Comparison of ENCODE assay signal across 8 cellular contexts in the genomic region with DNA sequence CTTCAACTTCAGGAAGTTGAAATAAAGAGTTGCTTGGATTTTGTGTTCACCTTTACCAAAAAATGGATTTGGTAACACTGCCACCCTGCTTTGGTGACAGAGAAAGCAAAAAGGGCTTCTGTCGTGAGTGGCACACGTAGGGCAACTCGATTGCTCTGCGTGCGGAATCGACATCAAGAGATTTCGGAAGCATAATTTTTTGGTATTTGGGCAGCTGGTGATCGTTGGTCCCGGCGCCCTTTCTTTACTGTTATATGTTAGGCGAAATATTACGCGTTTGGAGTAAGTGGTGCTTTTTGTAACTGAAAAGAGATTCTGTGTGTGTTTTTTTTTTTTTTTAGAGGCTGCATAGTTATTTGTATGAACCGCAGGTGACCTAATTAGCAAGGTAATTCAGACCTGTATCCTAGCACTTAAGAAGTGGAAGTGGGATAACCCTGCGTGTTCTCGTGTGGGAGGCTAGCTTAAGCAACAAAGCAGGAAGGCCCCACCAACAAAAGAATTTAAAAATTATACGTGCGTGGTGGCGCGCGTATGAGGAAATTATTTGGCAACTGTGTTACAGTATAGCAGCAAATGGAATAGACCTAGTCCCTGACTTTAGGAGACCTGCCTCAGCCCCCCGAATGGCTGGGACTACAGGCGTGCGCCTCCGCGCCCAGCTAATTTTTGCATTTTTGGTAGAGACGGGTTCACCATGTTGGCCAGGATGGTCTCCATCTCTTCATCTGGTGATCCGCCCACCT. TPM values are rescaled to one million over a fixed set of nuclear protein-coding genes. Genes with fewer than 3 reads are reported as not detected.
A peak's percentile ranks its signal among the peaks of the same experiment; 100 is the strongest.
DNase-seq lines count a peak whose midpoint lies in the region; ATAC-seq and TF ChIP-seq lines count a peak whose summit lies in the region.

Gene RNU11, plus strand, starts transcription at position 108 of the 746 bp plus-strand sequence.

- H3K27me3 ChIP-seq in ovary = no peaks in the 10 kb centered on the region
- H3K27me3 ChIP-seq in thyroid gland = no peaks in the 10 kb centered on the region

- H3K27ac ChIP-seq in ovary (peak within 1 kb of the TSS; percentile 60 to 88), thyroid gland (peak within 1 kb of the TSS; percentile 80 to 89 (median 86))

- TF ChIP-seq EP300 in ovary (IDR thresholded peaks at IDR 0.05) = peak; percentile 49

- no peak for TF ChIP-seq CTCF in GM12865 (IDR thresholded peaks at IDR 0.05; ENCODE audit: insufficient read depth, low read depth, low read length, missing control alignments)
- peak in 1 of 3 donors; percentile 16 for TF ChIP-seq CTCF in ovary (IDR thresholded peaks at IDR 0.05)
- TF ChIP-seq CTCF in thyroid gland (IDR thresholded peaks at IDR 0.05) = no peak

- H3K36me3 ChIP-seq in ovary (no peaks in the 10 kb centered on the region), thyroid gland (no peaks in the 10 kb centered on the region)

- POLR2A ChIA-PET in activated naive CD8-positive, alpha-beta T cell treated with anti-CD3 and anti-CD28 coated beads, Interleukin-2, amount 10 ng/mL, durations not matched to agents 7 days and 5 days (lab: Charles Lee) = interaction anchor here (0.5 to 3.1 kb wide), 47 partner anchors 8 to 993 kb away, joined by 3 to 175 read pairs (median 5); partner anchors contain the start of genes ATP5IF1, EPB41, GMEB1 and RCC1

- peak within 1 kb of the TSS; percentile 98 for H3K27ac Mint-ChIP-seq in activated naive CD8-positive, alpha-beta T cell treated with anti-CD3 and anti-CD28 coated beads, Interleukin-2, amount 10 ng/mL, durations not matched to agents 7 days and 5 days

- DNase-seq in GM12865 (ENCODE audit: low read depth) = peak; percentile 98
- peak; percentile 100 for DNase-seq in NCI-H1092 treated with DMSO at 0.1 percent for 48 hours (lab: John Stamatoyannopoulos, UW)
- DNase-seq in activated naive CD8-positive, alpha-beta T cell treated with anti-CD3 and anti-CD28 coated beads, Interleukin-2, amount 10 ng/mL, durations not matched to agents 7 days and 5 days = peak; percentile 75
- DNase-seq in Right ventricle myocardium inferior (ENCODE audit: missing footprints) = peak; percentile 86
- DNase-seq in ovary = peak; percentile 81 to 93 (median 86)
- peak; percentile 87 to 92 for DNase-seq in thyroid gland

- peaks cover 2% of the 10 kb centered on the region for H3K4me1 ChIP-seq in ovary (ENCODE audit: insufficient read depth)
- H3K4me1 ChIP-seq in thyroid gland = peaks cover 5 to 24% of the 10 kb centered on the region in 2 donors

- intact Hi-C loops in Right ventricle myocardium inferior (cut with DNase I) (loop anchor here (1.0 to 2.0 kb wide), 3 partner anchors 20 to 532 kb away; partner anchors contain the start of genes GMEB1, SRSF4 and YTHDF2), ovary (cut with DNase I) (no loop called here), thyroid gland (cut with DNase I) (loop anchor here (10.0 kb wide), 1 partner anchor 226 kb away; no protein-coding TSS in a partner anchor)

- 1 to 2% (median 1%) methylated on average over 28 of the region's 28 CpGs for WGBS in ovary, 3 donors
- WGBS in thyroid gland, 2 donors = 2 to 4% methylated on average over 28 of the region's 28 CpGs

- peak; percentile 36 for ATAC-seq in HG02623 (IDR thresholded peaks at IDR 0.05; ENCODE audit: unreplicated experiment)
- peak; percentile 87 for ATAC-seq in SK-N-SH treated with all-trans-retinoic acid at 6 μM for 48 hours
- ATAC-seq in activated naive CD8-positive, alpha-beta T cell treated with anti-CD3 and anti-CD28 coated beads, Interleukin-2, amount 10 ng/mL, durations not matched to agents 7 days and 5 days (ENCODE audit: low read depth) = peak; percentile 82
- peak; percentile 87 for ATAC-seq in Right ventricle myocardium inferior

- peaks cover 21% of the 10 kb centered on the region for H3K4me1 Mint-ChIP-seq in activated naive CD8-positive, alpha-beta T cell treated with anti-CD3 and anti-CD28 coated beads, Interleukin-2, amount 10 ng/mL, durations not matched to agents 7 days and 5 days

- TF ChIP-seq POLR2A in ovary (IDR thresholded peaks at IDR 0.05) (peak; percentile 99), thyroid gland (IDR thresholded peaks at IDR 0.05) (peak; percentile 99)

- no peaks in the 10 kb centered on the region for H3K36me3 Mint-ChIP-seq in activated naive CD8-positive, alpha-beta T cell treated with anti-CD3 and anti-CD28 coated beads, Interleukin-2, amount 10 ng/mL, durations not matched to agents 7 days and 5 days

- H3K4me3 Mint-ChIP-seq in activated naive CD8-positive, alpha-beta T cell treated with anti-CD3 and anti-CD28 coated beads, Interleukin-2, amount 10 ng/mL, durations not matched to agents 7 days and 5 days = peak within 1 kb of the TSS; percentile 87

- no peaks in the 10 kb centered on the region for H3K9me3 Mint-ChIP-seq in activated naive CD8-positive, alpha-beta T cell treated with anti-CD3 and anti-CD28 coated beads, Interleukin-2, amount 10 ng/mL, durations not matched to agents 7 days and 5 days

- H3K9me3 ChIP-seq in ovary (no peaks in the 10 kb centered on the region), thyroid gland (no peaks in the 10 kb centered on the region)

- H3K27me3 Mint-ChIP-seq in activated naive CD8-positive, alpha-beta T cell treated with anti-CD3 and anti-CD28 coated beads, Interleukin-2, amount 10 ng/mL, durations not matched to agents 7 days and 5 days = no peaks in the 10 kb centered on the region

- peak within 1 kb of the TSS; percentile 89 for H3K4me3 ChIP-seq in GM12865 (ENCODE audit: low read depth, low read length)
- H3K4me3 ChIP-seq in ovary = peak within 1 kb of the TSS; percentile 49
- peak within 1 kb of the TSS in 2 of 3 donors; percentile 7 to 33 for H3K4me3 ChIP-seq in thyroid gland (replicated peaks in 1 of 3)

TF ChIP-seq in SK-N-SH treated with all-trans-retinoic acid at 6 μM for 48 hours, 23 proteins besides CTCF, POLR2A, EP300 and RAD21 (continues in another document):
- peak; percentile 87 for TF ChIP-seq TCF4 (CRISPR knock-in tag; IDR thresholded peaks at IDR 0.05; ENCODE audit: borderline replicate concordance)
- peak; percentile 98 for TF ChIP-seq PPARA (CRISPR knock-in tag; IDR thresholded peaks at IDR 0.05; ENCODE audit: borderline replicate concordance)
- peak; percentile 99 for TF ChIP-seq RARB (CRISPR knock-in tag; IDR thresholded peaks at IDR 0.05)
- TF ChIP-seq ESRRG (CRISPR knock-in tag; IDR thresholded peaks at IDR 0.05) = peak; percentile 100
- no peak for TF ChIP-seq OSR1 (CRISPR knock-in tag; IDR thresholded peaks at IDR 0.05)
- TF ChIP-seq SNAI2 (CRISPR knock-in tag; IDR thresholded peaks at IDR 0.05) = peak; percentile 96
- TF ChIP-seq ZFP3 (CRISPR knock-in tag; IDR thresholded peaks at IDR 0.05) = peak; percentile 78
- TF ChIP-seq, protein P1, sequence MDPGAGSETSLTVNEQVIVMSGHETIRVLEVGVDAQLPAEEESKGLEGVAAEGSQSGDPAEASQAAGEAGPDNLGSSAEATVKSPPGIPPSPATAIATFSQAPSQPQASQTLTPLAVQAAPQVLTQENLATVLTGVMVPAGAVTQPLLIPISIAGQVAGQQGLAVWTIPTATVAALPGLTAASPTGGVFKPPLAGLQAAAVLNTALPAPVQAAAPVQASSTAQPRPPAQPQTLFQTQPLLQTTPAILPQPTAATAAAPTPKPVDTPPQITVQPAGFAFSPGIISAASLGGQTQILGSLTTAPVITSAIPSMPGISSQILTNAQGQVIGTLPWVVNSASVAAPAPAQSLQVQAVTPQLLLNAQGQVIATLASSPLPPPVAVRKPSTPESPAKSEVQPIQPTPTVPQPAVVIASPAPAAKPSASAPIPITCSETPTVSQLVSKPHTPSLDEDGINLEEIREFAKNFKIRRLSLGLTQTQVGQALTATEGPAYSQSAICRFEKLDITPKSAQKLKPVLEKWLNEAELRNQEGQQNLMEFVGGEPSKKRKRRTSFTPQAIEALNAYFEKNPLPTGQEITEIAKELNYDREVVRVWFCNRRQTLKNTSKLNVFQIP (CRISPR knock-in tag; IDR thresholded peaks at IDR 0.05; ENCODE audit: borderline replicate concordance, low read depth) = no peak; the same call in none of the 2 replicates
- TF ChIP-seq PATZ1 (CRISPR knock-in tag; IDR thresholded peaks at IDR 0.05; ENCODE audit: borderline replicate concordance) = peak; percentile 100
- TF ChIP-seq CREB5 (CRISPR knock-in tag; IDR thresholded peaks at IDR 0.05; ENCODE audit: low read depth) = peak; percentile 100
- TF ChIP-seq CSDC2 (CRISPR knock-in tag; IDR thresholded peaks at IDR 0.05) = peak; percentile 97

RNA-seq across cellular contexts. Expression of gene RNU11, which starts in this region (rescaled TPM):
- total RNA-seq in activated naive CD8-positive, alpha-beta T cell treated with anti-CD3 and anti-CD28 coated beads, Interleukin-2, amount 10 ng/mL, durations not matched to agents 7 days and 5 days = not detected
- not detected for total RNA-seq in Right ventricle myocardium inferior
- not detected for total RNA-seq in ovary
- polyA plus RNA-seq in ovary = not detected
- total RNA-seq in thyroid gland = not detected

Comparison
In these comparisons a context has a peak if more than half of its experiments do, and no peak if none do; other contexts are left out.
1. Peak in every context shown above with its lines: DNase-seq, ATAC-seq, H3K4me3 ChIP-seq and H3K27ac ChIP-seq.
2. Peak in DNase-seq and ATAC-seq in activated naive CD8-positive, alpha-beta T cell treated with anti-CD3 and anti-CD28 coated beads, Interleukin-2, amount 10 ng/mL, durations not matched to agents 7 days and 5 days; RNA of the gene not detected or under 1 TPM.
3. Peak in DNase-seq and ATAC-seq in Right ventricle myocardium inferior; RNA of the gene not detected or under 1 TPM.
4. Peak in DNase-seq, H3K4me3 ChIP-seq and H3K27ac ChIP-seq in ovary; RNA of the gene not detected or under 1 TPM.
5. Peak in DNase-seq, H3K4me3 ChIP-seq and H3K27ac ChIP-seq in thyroid gland; RNA of the gene not detected or under 1 TPM.
6. H3K4me3 ChIP-seq: peak in every context shown above with its lines; median percentile 89 in GM12865; 49 in ovary; 20 in thyroid gland.
7. ATAC-seq: peak in every context shown above with its lines; median percentile 87 in SK-N-SH treated with all-trans-retinoic acid at 6 μM for 48 hours; 87 in Right ventricle myocardium inferior; 82 in activated naive CD8-positive, alpha-beta T cell treated with anti-CD3 and anti-CD28 coated beads, Interleukin-2, amount 10 ng/mL, durations not matched to agents 7 days and 5 days; 36 in HG02623.
8. intact Hi-C loops: an anchor here in Right ventricle myocardium inferior (1.0 to 2.0 kb wide) and thyroid gland (10.0 kb wide); none called in ovary.